9 cellular contexts compared by ENCODE assay signal in the genomic region with DNA sequence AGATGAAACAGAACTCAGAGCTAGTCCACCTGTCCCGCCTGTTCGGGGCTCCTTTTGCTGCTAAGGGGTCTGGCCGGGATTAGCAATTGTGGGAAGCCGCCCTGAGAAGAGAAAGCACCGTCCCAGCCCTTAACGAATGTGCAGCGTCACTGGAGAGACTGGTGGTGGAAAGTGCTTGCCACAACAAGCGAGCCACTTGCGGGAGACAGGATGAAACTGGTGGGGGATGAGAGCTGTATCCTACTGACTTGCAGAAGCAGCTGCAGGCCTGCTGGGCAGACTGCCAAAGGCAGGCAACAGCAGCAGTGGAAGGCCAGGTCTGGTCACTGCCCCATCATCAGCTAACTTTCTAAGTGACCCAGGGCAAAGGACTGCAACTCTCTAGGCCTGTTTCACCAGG.
DNase-seq lines count a peak whose midpoint lies in the region; ATAC-seq and TF ChIP-seq lines count a peak whose summit lies in the region.
"Had no signal": no experiment of that assay in that cellular context is flagged by ENCODE, and none has a peak within 500 bp of the region (broad histone marks: within the 10 kb centered on the region; RNA-seq: fewer than 3 reads in every experiment).

No MANE protein-coding gene starts in this region.

- ATAC-seq in GM23338 = no peak
- ATAC-seq: HCT116 had no signal

- no peaks in the 10 kb centered on the region for H3K9me2 ChIP-seq in GM23338 (ENCODE audit: insufficient read depth)

- H3K4me3 Mint-ChIP-seq in activated CD4-positive, alpha-beta T cell treated with anti-CD3 and anti-CD28 coated beads, Interleukin-2, amount 10 ng/mL, durations not matched to agents 24 days and 14 days = peak overlapping the region; percentile 81
- H3K4me3 Mint-ChIP-seq in dendritic cell treated with granulocyte-macrophage colony-stimulating factor and Interleukin-4, amounts not matched to agents 40 ng/mL and 50 ng/mL, for 4 days = peak overlapping the region; percentile 34
- H3K4me3 Mint-ChIP-seq in Calu3 (ENCODE audit: low read depth, unreplicated experiment) (no peak overlapping the region), GM23338 (no peak overlapping the region)

- no TSS peak for BruUV-seq in Calu3 (replicated peaks; lab: Mats Ljungman, UMichigan)

- peaks cover 16% of the 10 kb centered on the region for H3K36me3 Mint-ChIP-seq in activated CD4-positive, alpha-beta T cell treated with anti-CD3 and anti-CD28 coated beads, Interleukin-2, amount 10 ng/mL, durations not matched to agents 24 days and 14 days (ENCODE audit: low read depth)
- peaks cover 9% of the 10 kb centered on the region for H3K36me3 Mint-ChIP-seq in dendritic cell treated with granulocyte-macrophage colony-stimulating factor and Interleukin-4, amounts not matched to agents 40 ng/mL and 50 ng/mL, for 4 days (ENCODE audit: low read depth)
- no peaks in the 10 kb centered on the region for H3K36me3 Mint-ChIP-seq in Calu3 (ENCODE audit: insufficient read depth, unreplicated experiment)
- no peaks in the 10 kb centered on the region for H3K36me3 Mint-ChIP-seq in GM23338 (ENCODE audit: low read depth)

- H3K27me3 ChIP-seq in GM23338 (ENCODE audit: insufficient read depth) = no peaks in the 10 kb centered on the region

- intact Hi-C loops in activated CD4-positive, alpha-beta T cell treated with anti-CD3 and anti-CD28 coated beads, Interleukin-2, amount 10 ng/mL, durations not matched to agents 24 days and 14 days (cut with micrococcal nuclease) = loop anchor here (1.0 to 2.0 kb wide), 5 partner anchors 21 to 93 kb away; no protein-coding TSS in a partner anchor
- intact Hi-C loops in dendritic cell treated with granulocyte-macrophage colony-stimulating factor and Interleukin-4, amounts not matched to agents 40 ng/mL and 50 ng/mL, for 4 days (cut with micrococcal nuclease) = loop anchor here (2.0 to 5.0 kb wide), 2 partner anchors 34 to 92 kb away; no protein-coding TSS in a partner anchor
- intact Hi-C loops in Calu3 (cut with micrococcal nuclease; ENCODE audit: unreplicated experiment) = no loop called here

- H4K20me1 ChIP-seq in GM23338 (replicated peaks; ENCODE audit: insufficient read depth) = no peaks in the 10 kb centered on the region

- H3F3A ChIP-seq in GM23338 (replicated peaks; ENCODE audit: low read depth) = no peaks in the 10 kb centered on the region

- H3K4me1 ChIP-seq in GM23338 (ENCODE audit: insufficient read depth) = peaks cover 13% of the 10 kb centered on the region

- no peaks in the 10 kb centered on the region for H3K36me3 ChIP-seq in GM23338 (ENCODE audit: insufficient read depth)

- H3K4me2 ChIP-seq in GM23338 = no peak overlapping the region

- no peaks in the 10 kb centered on the region for H3K27me3 Mint-ChIP-seq in activated CD4-positive, alpha-beta T cell treated with anti-CD3 and anti-CD28 coated beads, Interleukin-2, amount 10 ng/mL, durations not matched to agents 24 days and 14 days
- no peaks in the 10 kb centered on the region for H3K27me3 Mint-ChIP-seq in dendritic cell treated with granulocyte-macrophage colony-stimulating factor and Interleukin-4, amounts not matched to agents 40 ng/mL and 50 ng/mL, for 4 days
- no peaks in the 10 kb centered on the region for H3K27me3 Mint-ChIP-seq in Calu3 (ENCODE audit: unreplicated experiment)
- peaks cover 6% of the 10 kb centered on the region for H3K27me3 Mint-ChIP-seq in GM23338 (ENCODE audit: insufficient read depth, low read depth, poor library complexity)

- CTCF ChIA-PET in Calu3 (lab: Charles Lee) = no interaction called here

- TF ChIP-seq CTCF in Calu3 (IDR thresholded peaks at IDR 0.05; ENCODE audit: unreplicated experiment) (no peak), GM23338 (conservative IDR thresholded peaks at IDR 0.05; ENCODE audit: low read depth in 2 of 2) (no peak)

- H3K27ac ChIP-seq in GM23338 (ENCODE audit: low read depth) = no peak overlapping the region

- H3K4me3 ChIP-seq in GM23338 = no peak overlapping the region

- H3K4me1 Mint-ChIP-seq in activated CD4-positive, alpha-beta T cell treated with anti-CD3 and anti-CD28 coated beads, Interleukin-2, amount 10 ng/mL, durations not matched to agents 24 days and 14 days = peaks cover 64% of the 10 kb centered on the region
- peaks cover 85% of the 10 kb centered on the region for H3K4me1 Mint-ChIP-seq in dendritic cell treated with granulocyte-macrophage colony-stimulating factor and Interleukin-4, amounts not matched to agents 40 ng/mL and 50 ng/mL, for 4 days (ENCODE audit: low read depth)
- peaks cover 10% of the 10 kb centered on the region for H3K4me1 Mint-ChIP-seq in Calu3 (ENCODE audit: low read depth, unreplicated experiment)
- peaks cover 40% of the 10 kb centered on the region for H3K4me1 Mint-ChIP-seq in GM23338

- H3K79me2 ChIP-seq in GM23338 (replicated peaks; ENCODE audit: insufficient read depth) = no peaks in the 10 kb centered on the region

- H3K27ac Mint-ChIP-seq in activated CD4-positive, alpha-beta T cell treated with anti-CD3 and anti-CD28 coated beads, Interleukin-2, amount 10 ng/mL, durations not matched to agents 24 days and 14 days = peak overlapping the region; percentile 94
- H3K27ac Mint-ChIP-seq in dendritic cell treated with granulocyte-macrophage colony-stimulating factor and Interleukin-4, amounts not matched to agents 40 ng/mL and 50 ng/mL, for 4 days = peak overlapping the region; percentile 83
- no peak overlapping the region for H3K27ac Mint-ChIP-seq in Calu3 (ENCODE audit: unreplicated experiment)
- no peak overlapping the region for H3K27ac Mint-ChIP-seq in GM23338

- H2AFZ ChIP-seq in GM23338 = no peak overlapping the region

- DNase-seq in DMS79 (lab: John Stamatoyannopoulos, UW) (peak; percentile 88), NCI-H187 treated with DMSO at 0.1 percent for 48 hours (lab: John Stamatoyannopoulos, UW) (peak; percentile 48), medulla oblongata (ENCODE audit: extremely low spot score) (peak; percentile 92), Calu3 (no peak), GM23338 (ENCODE audit: low spot score) (no peak)
- DNase-seq in activated CD4-positive, alpha-beta T cell treated with anti-CD3 and anti-CD28 coated beads, Interleukin-2, amount 10 ng/mL, durations not matched to agents 24 days and 14 days = peak; percentile 87
- peak; percentile 59 for DNase-seq in stimulated activated naive CD4-positive, alpha-beta T cell treated with Interleukin-2 at 50 U/mL for 16 hours (lab: John Stamatoyannopoulos, UW)

- H3K9me3 Mint-ChIP-seq in activated CD4-positive, alpha-beta T cell treated with anti-CD3 and anti-CD28 coated beads, Interleukin-2, amount 10 ng/mL, durations not matched to agents 24 days and 14 days = no peaks in the 10 kb centered on the region
- H3K9me3 Mint-ChIP-seq in dendritic cell treated with granulocyte-macrophage colony-stimulating factor and Interleukin-4, amounts not matched to agents 40 ng/mL and 50 ng/mL, for 4 days = no peaks in the 10 kb centered on the region
- H3K9me3 Mint-ChIP-seq in Calu3 (ENCODE audit: low read depth, unreplicated experiment) = no peaks in the 10 kb centered on the region
- H3K9me3 Mint-ChIP-seq in GM23338 = no peaks in the 10 kb centered on the region; the same call in 2 of the 3 replicates

TF ChIP-seq in GM23338, 12 proteins besides CTCF, POLR2A, EP300 and RAD21 (continues in another document):
- TF ChIP-seq, protein P1, sequence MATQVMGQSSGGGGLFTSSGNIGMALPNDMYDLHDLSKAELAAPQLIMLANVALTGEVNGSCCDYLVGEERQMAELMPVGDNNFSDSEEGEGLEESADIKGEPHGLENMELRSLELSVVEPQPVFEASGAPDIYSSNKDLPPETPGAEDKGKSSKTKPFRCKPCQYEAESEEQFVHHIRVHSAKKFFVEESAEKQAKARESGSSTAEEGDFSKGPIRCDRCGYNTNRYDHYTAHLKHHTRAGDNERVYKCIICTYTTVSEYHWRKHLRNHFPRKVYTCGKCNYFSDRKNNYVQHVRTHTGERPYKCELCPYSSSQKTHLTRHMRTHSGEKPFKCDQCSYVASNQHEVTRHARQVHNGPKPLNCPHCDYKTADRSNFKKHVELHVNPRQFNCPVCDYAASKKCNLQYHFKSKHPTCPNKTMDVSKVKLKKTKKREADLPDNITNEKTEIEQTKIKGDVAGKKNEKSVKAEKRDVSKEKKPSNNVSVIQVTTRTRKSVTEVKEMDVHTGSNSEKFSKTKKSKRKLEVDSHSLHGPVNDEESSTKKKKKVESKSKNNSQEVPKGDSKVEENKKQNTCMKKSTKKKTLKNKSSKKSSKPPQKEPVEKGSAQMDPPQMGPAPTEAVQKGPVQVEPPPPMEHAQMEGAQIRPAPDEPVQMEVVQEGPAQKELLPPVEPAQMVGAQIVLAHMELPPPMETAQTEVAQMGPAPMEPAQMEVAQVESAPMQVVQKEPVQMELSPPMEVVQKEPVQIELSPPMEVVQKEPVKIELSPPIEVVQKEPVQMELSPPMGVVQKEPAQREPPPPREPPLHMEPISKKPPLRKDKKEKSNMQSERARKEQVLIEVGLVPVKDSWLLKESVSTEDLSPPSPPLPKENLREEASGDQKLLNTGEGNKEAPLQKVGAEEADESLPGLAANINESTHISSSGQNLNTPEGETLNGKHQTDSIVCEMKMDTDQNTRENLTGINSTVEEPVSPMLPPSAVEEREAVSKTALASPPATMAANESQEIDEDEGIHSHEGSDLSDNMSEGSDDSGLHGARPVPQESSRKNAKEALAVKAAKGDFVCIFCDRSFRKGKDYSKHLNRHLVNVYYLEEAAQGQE (IDR thresholded peaks at IDR 0.05; ENCODE audit: unreplicated experiment) = no peak
- TF ChIP-seq, protein P2, sequence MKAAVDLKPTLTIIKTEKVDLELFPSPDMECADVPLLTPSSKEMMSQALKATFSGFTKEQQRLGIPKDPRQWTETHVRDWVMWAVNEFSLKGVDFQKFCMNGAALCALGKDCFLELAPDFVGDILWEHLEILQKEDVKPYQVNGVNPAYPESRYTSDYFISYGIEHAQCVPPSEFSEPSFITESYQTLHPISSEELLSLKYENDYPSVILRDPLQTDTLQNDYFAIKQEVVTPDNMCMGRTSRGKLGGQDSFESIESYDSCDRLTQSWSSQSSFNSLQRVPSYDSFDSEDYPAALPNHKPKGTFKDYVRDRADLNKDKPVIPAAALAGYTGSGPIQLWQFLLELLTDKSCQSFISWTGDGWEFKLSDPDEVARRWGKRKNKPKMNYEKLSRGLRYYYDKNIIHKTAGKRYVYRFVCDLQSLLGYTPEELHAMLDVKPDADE (IDR thresholded peaks at IDR 0.05) = no peak
- TF ChIP-seq NANOG (IDR thresholded peaks at IDR 0.05; ENCODE audit: borderline replicate concordance) (no peak), ZNF114 (CRISPR knock-in tag; IDR thresholded peaks at IDR 0.05) (no peak), STAT1 (IDR thresholded peaks at IDR 0.05; ENCODE audit: unreplicated experiment) (no peak), CREB1 (CRISPR knock-in tag; IDR thresholded peaks at IDR 0.05; ENCODE audit: low read depth) (no peak), EZH2phosphoT487 (IDR thresholded peaks at IDR 0.05; ENCODE audit: unreplicated experiment) (no peak), EZH2 (IDR thresholded peaks at IDR 0.05; ENCODE audit: low read depth, unreplicated experiment) (no peak), POLR2AphosphoS5 (IDR thresholded peaks at IDR 0.05; ENCODE audit: low read depth) (no peak)

Comparison
In these comparisons a context has a peak if more than half of its experiments do, and no peak if none do; other contexts are left out.
1. DNase-seq: peak in DMS79 (single experiment), NCI-H187 treated with DMSO at 0.1 percent for 48 hours (single experiment), activated CD4-positive, alpha-beta T cell treated with anti-CD3 and anti-CD28 coated beads, Interleukin-2, amount 10 ng/mL, durations not matched to agents 24 days and 14 days (single experiment), medulla oblongata (single experiment) and stimulated activated naive CD4-positive, alpha-beta T cell treated with Interleukin-2 at 50 U/mL for 16 hours (single experiment); none in Calu3 (single experiment) and GM23338 (single experiment).
2. H3K27ac Mint-ChIP-seq: peak in activated CD4-positive, alpha-beta T cell treated with anti-CD3 and anti-CD28 coated beads, Interleukin-2, amount 10 ng/mL, durations not matched to agents 24 days and 14 days (single experiment) and dendritic cell treated with granulocyte-macrophage colony-stimulating factor and Interleukin-4, amounts not matched to agents 40 ng/mL and 50 ng/mL, for 4 days (single experiment); none in Calu3 (single experiment) and GM23338 (single experiment).
3. H3K4me3 Mint-ChIP-seq: peak in activated CD4-positive, alpha-beta T cell treated with anti-CD3 and anti-CD28 coated beads, Interleukin-2, amount 10 ng/mL, durations not matched to agents 24 days and 14 days (single experiment) and dendritic cell treated with granulocyte-macrophage colony-stimulating factor and Interleukin-4, amounts not matched to agents 40 ng/mL and 50 ng/mL, for 4 days (single experiment); none in Calu3 (single experiment) and GM23338 (single experiment).